8 cellular contexts compared by ENCODE assay signal in the genomic region with DNA sequence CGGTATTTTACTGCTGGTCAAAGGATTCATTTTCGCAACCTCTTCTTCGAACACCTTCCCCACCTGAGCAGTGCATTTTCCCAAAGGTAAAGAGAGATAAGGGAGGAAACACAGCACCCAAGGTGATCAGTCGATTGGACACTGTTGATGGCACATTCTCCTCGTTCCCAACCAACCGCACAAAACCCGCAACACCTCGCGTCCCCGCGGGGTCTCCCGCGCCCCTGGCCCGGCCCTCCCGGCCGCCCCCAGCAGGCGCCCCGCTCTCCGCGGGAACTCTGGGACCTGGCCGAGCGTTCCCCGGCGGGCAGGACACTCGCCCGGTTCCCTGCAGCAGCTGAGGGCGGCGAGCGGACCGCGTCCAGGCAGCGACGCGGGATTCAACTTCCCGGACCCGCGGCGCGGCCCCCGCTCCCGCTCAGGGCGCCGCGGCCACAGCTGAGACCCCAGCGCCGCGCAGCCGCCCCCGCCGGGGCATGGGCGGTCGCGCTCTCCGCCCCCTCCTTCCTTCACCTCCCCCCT. TPM values are rescaled to one million over a fixed set of nuclear protein-coding genes. Genes with fewer than 3 reads are reported as not detected.
DNase-seq lines count a peak whose midpoint lies in the region; ATAC-seq and TF ChIP-seq lines count a peak whose summit lies in the region.

No MANE protein-coding gene starts in this region.

- H3K36me3 ChIP-seq in HUES6 (ENCODE audit: control insufficient read depth, insufficient read depth, low read length) (no peaks in the 10 kb centered on the region), lung (ENCODE audit: control insufficient read depth in 2 of 2, insufficient read depth in 2 of 2, low read length in 2 of 2) (no peaks in the 10 kb centered on the region), upper lobe of left lung (no peaks in the 10 kb centered on the region)

- WGBS in lung, 2 donors, result 0 to 1% methylated on average over 40 to 54 of the region's 54 CpGs
- WGBS in upper lobe of left lung, 2 donors, result 0 to 6% methylated on average over 9 to 32 of the region's 54 CpGs

- H3K4me3 ChIP-seq in HUES6 (ENCODE audit: low read depth, low read length) (peak overlapping the region; percentile 93), lung (peak overlapping the region; percentile 36), upper lobe of left lung (peak overlapping the region; percentile 40 to 61 (median 52))

- peaks cover 16% of the 10 kb centered on the region for H3K4me1 Mint-ChIP-seq in chondrocyte (ENCODE audit: low read depth)

- H3K27ac ChIP-seq in C4-2B (peak overlapping the region; percentile 34; the same call in 1 of the 2 replicates), HUES6 (ENCODE audit: low read depth, low read length) (no peak overlapping the region), lung (ENCODE audit: low read depth in 1 of 2, low read length in 1 of 2) (no peak overlapping the region), upper lobe of left lung (no peak overlapping the region)

- peaks cover 44% of the 10 kb centered on the region for H3K27me3 ChIP-seq in HUES6 (ENCODE audit: control insufficient read depth, insufficient read depth, low read length)
- H3K27me3 ChIP-seq in lung (ENCODE audit: control insufficient read depth, insufficient read depth), result peaks cover 3% of the 10 kb centered on the region
- H3K27me3 ChIP-seq in upper lobe of left lung, result peaks cover 0 to 16% (median 6%) of the 10 kb centered on the region in 4 donors

- H3K4me1 ChIP-seq in HUES6 (ENCODE audit: control insufficient read depth, insufficient read depth, low read length) (no peaks in the 10 kb centered on the region; the same call in 1 of the 2 replicates), lung (ENCODE audit: control insufficient read depth in 2 of 2, insufficient read depth in 2 of 2, low read length in 2 of 2) (peaks cover 5 to 7% of the 10 kb centered on the region in 2 donors), upper lobe of left lung (peaks cover 13 to 21% (median 17%) of the 10 kb centered on the region in 4 donors)

- no peak for TF ChIP-seq EP300 in upper lobe of left lung (IDR thresholded peaks at IDR 0.05)

- H3K4me3 Mint-ChIP-seq in chondrocyte (ENCODE audit: unreplicated experiment), result peak overlapping the region; percentile 85

- TF ChIP-seq CTCF in C4-2B (conservative IDR thresholded peaks at IDR 0.05), result no peak
- no peak for TF ChIP-seq CTCF in chondrocyte (IDR thresholded peaks at IDR 0.05)
- no peak for TF ChIP-seq CTCF in lung (IDR thresholded peaks at IDR 0.05; ENCODE audit: control extremely low read depth, extremely low read depth)
- TF ChIP-seq CTCF in upper lobe of left lung (IDR thresholded peaks at IDR 0.05), result no peak

- no peak for DNase-seq in chondrocyte (ENCODE audit: low spot score)
- DNase-seq in lung (ENCODE audit: low spot score), result no peak
- peak in 1 of 2 donors; percentile 83 for DNase-seq in upper lobe of left lung
- DNase-seq in NCI-H526 treated with DMSO at 0.1 percent for 48 hours (lab: John Stamatoyannopoulos, UW), result no peak
- no peak for DNase-seq in NOMO-1 treated with DMSO at 0.1 percent for 48 hours (lab: John Stamatoyannopoulos, UW; ENCODE audit: unreplicated experiment)

- peak overlapping the region; percentile 58 for H3K27ac Mint-ChIP-seq in chondrocyte (ENCODE audit: unreplicated experiment)

- TF ChIP-seq POLR2A in upper lobe of left lung (IDR thresholded peaks at IDR 0.05), result no peak

- 0 out of 2 replicates have a peak, but pooled peaks cover 3% of the 10 kb centered on the region for H3K9me3 ChIP-seq in HUES6 (ENCODE audit: control insufficient read depth, insufficient read depth, low read depth, low read length)
- no peaks in the 10 kb centered on the region for H3K9me3 ChIP-seq in lung (ENCODE audit: control insufficient read depth in 2 of 2, insufficient read depth in 1 of 2, low read length in 1 of 2)
- H3K9me3 ChIP-seq in upper lobe of left lung, result no peaks in the 10 kb centered on the region

- peak; percentile 26 for ATAC-seq in GM19395 (IDR thresholded peaks at IDR 0.05; ENCODE audit: unreplicated experiment)
- ATAC-seq in lung (ENCODE audit: insufficient read depth, low FRiP score), result no peak
- ATAC-seq in upper lobe of left lung (ENCODE audit: low FRiP score in 2 of 2), result peak in 1 of 2 donors; percentile 45

- peak overlapping the region; percentile 52 for H3K9ac ChIP-seq in HUES6 (ENCODE audit: low read length)

- H3K9me3 Mint-ChIP-seq in chondrocyte (ENCODE audit: low read depth), result no peaks in the 10 kb centered on the region

- no peaks in the 10 kb centered on the region for H3K27me3 Mint-ChIP-seq in chondrocyte (ENCODE audit: low read depth)

- H3K36me3 Mint-ChIP-seq in chondrocyte (ENCODE audit: low read depth), result no peaks in the 10 kb centered on the region

RNA-seq across cellular contexts. Expression of a gene that starts 0.5 kb away (rescaled TPM):
- 1.5 to 2.2 TPM (median 1.8 TPM) in 3 replicates for total RNA-seq in chondrocyte
- total RNA-seq in lung, result 1 to 10 TPM in 1 of 2 donors, under 1 TPM in 1; 0.64 to 1.7 TPM
- under 1 TPM; 0.17 to 0.18 TPM for polyA plus RNA-seq in lung
- under 1 TPM in 4 of 6 donors, not detected in 2; 0.15 to 0.49 (median 0.28) TPM for total RNA-seq in upper lobe of left lung

Comparison
In these comparisons a context has a peak if more than half of its experiments do, and no peak if none do; other contexts are left out.
1. H3K4me3 ChIP-seq: peak in every context shown above with its lines; median percentile 93 in HUES6; 52 in upper lobe of left lung; 36 in lung.